ENCODE assay signal across 28 cellular contexts in the genomic region with DNA sequence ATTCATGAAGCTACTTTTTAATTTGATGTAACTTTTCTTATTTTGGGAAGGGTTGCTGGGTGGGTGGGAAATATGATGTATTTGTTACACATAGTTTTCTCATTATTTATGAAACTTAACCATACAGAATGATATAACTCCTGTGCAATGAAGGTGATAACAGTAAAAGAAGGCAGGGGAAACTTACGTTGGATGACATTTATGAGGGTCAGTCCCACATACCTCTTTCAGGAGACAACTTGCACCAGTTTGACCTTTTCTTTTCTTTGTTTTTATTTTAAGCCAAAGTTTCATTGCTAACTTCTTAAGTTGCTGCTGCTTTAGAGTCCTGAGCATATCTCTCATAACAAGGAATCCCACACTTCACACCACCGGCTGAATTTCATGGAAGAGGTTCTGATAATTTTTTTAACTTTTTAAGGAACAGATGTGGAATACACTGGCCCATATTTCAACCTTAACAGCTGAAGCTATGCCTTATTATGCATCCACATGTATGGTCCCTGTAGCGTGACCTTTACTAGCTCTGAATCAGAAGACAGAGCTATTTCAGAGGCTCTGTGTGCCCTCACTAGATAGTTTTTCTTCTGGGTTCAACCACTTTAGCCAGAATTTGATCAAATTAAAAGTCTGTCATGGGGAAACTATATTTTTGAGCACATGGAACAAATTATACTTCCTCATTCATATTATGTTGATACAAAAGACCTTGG. TPM values are rescaled to one million over a fixed set of nuclear protein-coding genes. Genes with fewer than 3 reads are reported as not detected.
"Had no signal": no experiment of that assay in that cellular context is flagged by ENCODE, and none has a peak within 500 bp of the region (broad histone marks: within the 10 kb centered on the region; RNA-seq: fewer than 3 reads in every experiment).

No MANE protein-coding gene starts in this region.

- H3K9me3 ChIP-seq: left lung, lower lobe of right lung, neutrophil, right atrium auricular region, right lobe of liver, stomach, testis, thyroid gland, transverse colon, upper lobe of left lung, vagina had no signal

- H2AFZ ChIP-seq: neural progenitor cell had no signal

- DNase-seq: hypothalamus; immature natural killer cell; kidney; left colon; left lung; lower lobe of right lung; mesendoderm; naive B cell; natural killer cell; nephron progenitor cell; occipital lobe; right lobe of liver; stimulated activated CD4-positive, alpha-beta T cell treated with anti-CD3 and anti-CD28 coated beads, Interleukin-12 subunit alpha, Interleukin-12 subunit beta, amount 100 ng/mL, for 4 hours; stimulated activated CD4-positive, alpha-beta T cell treated with anti-CD3 and anti-CD28 coated beads, Interleukin-15, amount 100 ng/mL, for 24 hours; stimulated activated CD4-positive, alpha-beta T cell treated with anti-CD3 and anti-CD28 coated beads, Interleukin-2, amount 100 ng/mL, for 24 hours; stimulated activated CD4-positive, alpha-beta T cell treated with anti-CD3 and anti-CD28 coated beads, Interleukin-4, amount 100 ng/mL, for 24 hours; stomach; testis; thyroid gland; transverse colon; upper lobe of left lung had no signal

- H3K4me3 Mint-ChIP-seq: immature natural killer cell; mesothelial cell of epicardium; naive B cell; natural killer cell; nephron progenitor cell; neural progenitor cell; stimulated activated effector memory CD8-positive, alpha-beta T cell treated with anti-CD3 and anti-CD28 coated beads, Interleukin-12 subunit alpha, Interleukin-12 subunit beta, amount 100 ng/mL, for 72 hours had no signal

- H3K4me1 ChIP-seq: left lung, lower lobe of right lung, neural progenitor cell, right lobe of liver, testis, thyroid gland, transverse colon, upper lobe of left lung, vagina had no signal

- H3K27ac ChIP-seq: left lung, lower lobe of right lung, neural progenitor cell, neutrophil, right atrium auricular region, right lobe of liver, stomach, testis, thyroid gland, transverse colon, upper lobe of left lung, vagina had no signal

- H3K9me3 Mint-ChIP-seq: immature natural killer cell; mesothelial cell of epicardium; naive B cell; natural killer cell; nephron progenitor cell; neural progenitor cell; stimulated activated effector memory CD8-positive, alpha-beta T cell treated with anti-CD3 and anti-CD28 coated beads, Interleukin-12 subunit alpha, Interleukin-12 subunit beta, amount 100 ng/mL, for 72 hours had no signal

- H3K4me2 ChIP-seq: neural progenitor cell had no signal

- H3K4me1 Mint-ChIP-seq: immature natural killer cell; natural killer cell; neural progenitor cell; stimulated activated effector memory CD8-positive, alpha-beta T cell treated with anti-CD3 and anti-CD28 coated beads, Interleukin-12 subunit alpha, Interleukin-12 subunit beta, amount 100 ng/mL, for 72 hours had no signal

- H3K36me3 Mint-ChIP-seq: natural killer cell had no signal

- H3K27me3 ChIP-seq: left lung, neural progenitor cell, neutrophil, right atrium auricular region, right lobe of liver, stomach, testis, thyroid gland, transverse colon, upper lobe of left lung, vagina had no signal

- H3K4me3 ChIP-seq: left lung, lower lobe of right lung, neural progenitor cell, right atrium auricular region, right lobe of liver, stomach, testis, thyroid gland, transverse colon, upper lobe of left lung, vagina had no signal

- H3K9ac ChIP-seq: neural progenitor cell had no signal

- H3K36me3 ChIP-seq: neural progenitor cell, right lobe of liver, vagina had no signal

- H3K27ac Mint-ChIP-seq: immature natural killer cell; mesothelial cell of epicardium; natural killer cell; nephron progenitor cell; neural progenitor cell; progenitor cell of endocrine pancreas; stimulated activated effector memory CD8-positive, alpha-beta T cell treated with anti-CD3 and anti-CD28 coated beads, Interleukin-12 subunit alpha, Interleukin-12 subunit beta, amount 100 ng/mL, for 72 hours had no signal

- H3K27me3 Mint-ChIP-seq: naive B cell, progenitor cell of endocrine pancreas had no signal

- ATAC-seq: left colon; left lung; lower lobe of right lung; natural killer cell; right lobe of liver; stimulated activated effector memory CD8-positive, alpha-beta T cell treated with anti-CD3 and anti-CD28 coated beads, Interleukin-12 subunit alpha, Interleukin-12 subunit beta, amount 100 ng/mL, for 72 hours had no signal

RNA-seq across cellular contexts. Expression of a gene that starts 28.0 kb away (rescaled TPM):
- polyA plus RNA-seq: immature natural killer cell had no signal
